In genomic region chr3:124248471-124249028, GRCh38 we compare ENCODE assay signal across 1 cellular context.
A peak's percentile ranks its signal among the peaks of the same experiment; 100 is the strongest.
TF ChIP-seq lines count a peak whose summit lies in the region.

No MANE protein-coding gene starts in this region.

TF ChIP-seq in SK-N-SH treated with all-trans-retinoic acid at 6 μM for 48 hours, 23 proteins besides CTCF, POLR2A, EP300 and RAD21 (continued from another document):
- TF ChIP-seq ZNF70 (CRISPR knock-in tag; IDR thresholded peaks at IDR 0.05): 0 out of 2 replicates have a peak, but pooled peaks have one; percentile 36
- TF ChIP-seq CSDC2 (CRISPR knock-in tag; IDR thresholded peaks at IDR 0.05): no peak; the same call in 1 of the 2 replicates
- TF ChIP-seq, protein P1, sequence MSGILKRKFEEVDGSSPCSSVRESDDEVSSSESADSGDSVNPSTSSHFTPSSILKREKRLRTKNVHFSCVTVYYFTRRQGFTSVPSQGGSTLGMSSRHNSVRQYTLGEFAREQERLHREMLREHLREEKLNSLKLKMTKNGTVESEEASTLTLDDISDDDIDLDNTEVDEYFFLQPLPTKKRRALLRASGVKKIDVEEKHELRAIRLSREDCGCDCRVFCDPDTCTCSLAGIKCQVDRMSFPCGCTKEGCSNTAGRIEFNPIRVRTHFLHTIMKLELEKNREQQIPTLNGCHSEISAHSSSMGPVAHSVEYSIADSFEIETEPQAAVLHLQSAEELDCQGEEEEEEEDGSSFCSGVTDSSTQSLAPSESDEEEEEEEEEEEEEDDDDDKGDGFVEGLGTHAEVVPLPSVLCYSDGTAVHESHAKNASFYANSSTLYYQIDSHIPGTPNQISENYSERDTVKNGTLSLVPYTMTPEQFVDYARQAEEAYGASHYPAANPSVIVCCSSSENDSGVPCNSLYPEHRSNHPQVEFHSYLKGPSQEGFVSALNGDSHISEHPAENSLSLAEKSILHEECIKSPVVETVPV (CRISPR knock-in tag; IDR thresholded peaks at IDR 0.05): no peak
- TF ChIP-seq ZNF565 (CRISPR knock-in tag; conservative IDR thresholded peaks at IDR 0.05; ENCODE audit: low read depth): no peak
- no peak for TF ChIP-seq OSR1 (CRISPR knock-in tag; IDR thresholded peaks at IDR 0.05)
- no peak for TF ChIP-seq ARNTL (CRISPR knock-in tag; IDR thresholded peaks at IDR 0.05; ENCODE audit: borderline replicate concordance, low read depth)
